ENCODE assay signal across 1 cellular context in the genomic region with DNA sequence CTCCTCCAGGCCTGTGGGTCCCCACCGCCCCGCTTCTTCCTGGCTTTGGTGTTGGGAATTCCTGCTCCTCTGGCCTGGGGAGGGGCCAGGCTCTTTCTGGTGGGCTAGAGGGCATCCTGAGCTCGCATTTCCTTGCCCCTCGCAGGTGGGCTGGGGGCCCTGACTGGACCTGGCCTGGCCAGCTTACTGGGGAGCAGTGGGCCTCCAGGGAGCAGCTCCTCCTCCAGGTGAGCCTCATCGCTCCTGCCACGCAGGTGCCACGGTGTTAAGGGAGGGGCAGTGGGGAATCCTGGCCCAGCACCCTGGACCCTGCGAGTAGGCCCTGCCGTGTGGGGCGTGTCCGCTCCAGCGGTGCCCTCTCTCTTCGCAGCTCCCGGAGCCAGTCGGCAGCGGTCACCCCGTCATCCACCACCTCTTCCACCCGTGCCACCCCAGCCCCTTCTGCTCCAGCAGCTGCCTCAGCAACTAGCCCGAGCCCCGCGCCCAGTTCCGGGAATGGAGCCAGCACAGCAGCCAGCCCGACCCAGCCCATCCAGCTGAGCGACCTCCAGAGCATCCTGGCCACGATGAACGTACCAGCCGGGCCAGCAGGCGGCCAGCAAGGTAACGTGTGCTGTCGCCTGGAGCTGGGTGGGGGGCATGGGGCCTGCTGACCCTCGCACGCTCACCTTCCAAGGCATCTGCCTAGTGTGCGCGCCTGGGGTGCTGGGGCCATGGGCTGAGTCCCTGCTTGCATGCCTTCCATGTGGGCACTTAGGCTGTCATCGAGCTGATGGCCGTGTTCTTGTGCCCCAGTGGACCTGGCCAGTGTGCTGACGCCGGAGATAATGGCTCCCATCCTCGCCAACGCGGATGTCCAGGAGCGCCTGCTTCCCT.
TF ChIP-seq lines count a peak whose summit lies in the region.

No MANE protein-coding gene starts in this region.

TF ChIP-seq in GM12878, 131 proteins besides CTCF, POLR2A, EP300 and RAD21:
- TF ChIP-seq TCF7 (IDR thresholded peaks at IDR 0.05; ENCODE audit: borderline replicate concordance) (no peak), BRCA1 (IDR thresholded peaks at IDR 0.05; ENCODE audit: low read depth, low read length) (no peak), NRF1 (conservative IDR thresholded peaks at IDR 0.05; ENCODE audit: low read depth, low read length) (no peak), SREBF1 (IDR thresholded peaks at IDR 0.05; ENCODE audit: low read length) (no peak), SMC3 (IDR thresholded peaks at IDR 0.05; ENCODE audit: borderline replicate concordance, low read length) (no peak), FOXK2 (IDR thresholded peaks at IDR 0.05) (no peak), LARP7 (IDR thresholded peaks at IDR 0.05) (no peak), JUNB (IDR thresholded peaks at IDR 0.05) (no peak)
- TF ChIP-seq, protein P1, sequence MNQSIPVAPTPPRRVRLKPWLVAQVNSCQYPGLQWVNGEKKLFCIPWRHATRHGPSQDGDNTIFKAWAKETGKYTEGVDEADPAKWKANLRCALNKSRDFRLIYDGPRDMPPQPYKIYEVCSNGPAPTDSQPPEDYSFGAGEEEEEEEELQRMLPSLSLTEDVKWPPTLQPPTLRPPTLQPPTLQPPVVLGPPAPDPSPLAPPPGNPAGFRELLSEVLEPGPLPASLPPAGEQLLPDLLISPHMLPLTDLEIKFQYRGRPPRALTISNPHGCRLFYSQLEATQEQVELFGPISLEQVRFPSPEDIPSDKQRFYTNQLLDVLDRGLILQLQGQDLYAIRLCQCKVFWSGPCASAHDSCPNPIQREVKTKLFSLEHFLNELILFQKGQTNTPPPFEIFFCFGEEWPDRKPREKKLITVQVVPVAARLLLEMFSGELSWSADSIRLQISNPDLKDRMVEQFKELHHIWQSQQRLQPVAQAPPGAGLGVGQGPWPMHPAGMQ (IDR thresholded peaks at IDR 0.05; ENCODE audit: borderline replicate concordance) = no peak
